In the genomic region with DNA sequence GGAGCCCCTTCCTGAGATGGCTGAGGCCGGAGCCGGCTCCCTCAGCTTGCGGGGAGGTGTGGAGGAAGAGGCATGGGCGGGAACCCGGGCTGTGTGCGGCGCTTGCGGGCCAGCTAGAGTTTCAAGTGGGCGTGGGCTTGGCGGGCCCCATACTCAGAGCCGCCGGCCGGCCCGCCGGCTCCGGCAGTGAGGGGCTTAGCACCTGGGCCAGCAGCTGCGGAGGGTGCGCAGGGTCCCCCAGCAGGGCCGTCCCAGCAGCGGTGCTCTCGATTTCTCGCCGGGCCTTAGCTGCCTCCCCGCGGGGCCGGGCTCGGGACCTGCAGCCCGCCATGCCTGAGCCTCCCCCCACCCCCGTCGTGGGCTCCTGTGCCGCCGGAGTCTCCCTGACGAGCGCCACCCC, we compare ENCODE assay signal across 20 cellular contexts.
DNase-seq lines count a peak whose midpoint lies in the region; FAIRE-seq and TF ChIP-seq lines count a peak whose summit lies in the region.
"Had no signal": no experiment of that assay in that cellular context is flagged by ENCODE, and none has a peak within 500 bp of the region (broad histone marks: within the 10 kb centered on the region; RNA-seq: fewer than 3 reads in every experiment).

No MANE protein-coding gene starts in this region.

- H3K27me3 ChIP-seq in testis, result no peaks in the 10 kb centered on the region
- no peaks in the 10 kb centered on the region for H3K27me3 ChIP-seq in thyroid gland
- H3K27me3 ChIP-seq: BLaER1 treated with 17β-estradiol and CSF1 and Interleukin-3, amounts not matched to agents 10 nM and 100 nM had no signal

- H3K9me3 ChIP-seq in kidney (ENCODE audit: control insufficient read depth in 1 of 2, low read length in 2 of 2), result no peaks in the 10 kb centered on the region
- no peaks in the 10 kb centered on the region for H3K9me3 ChIP-seq in testis
- no peaks in the 10 kb centered on the region for H3K9me3 ChIP-seq in thyroid gland
- H3K9me3 ChIP-seq: A549, Caco-2 had no signal

- DNase-seq in ELF-1 (ENCODE audit: low read depth, low spot score) (peak; percentile 22), kidney (peak; percentile 70), testis (no peak), RCC 7860 (ENCODE audit: low spot score) (no peak), thyroid gland (no peak)
- DNase-seq: AML-193; Caco-2; Calu3; CD4-positive, alpha-beta T cell; CD8-positive, alpha-beta T cell; DMS79 treated with DMSO at 0.1 percent for 48 hours; GDM1 had no signal

- H3K36me3 ChIP-seq in kidney (ENCODE audit: control insufficient read depth in 1 of 2, insufficient read depth in 2 of 2, low read length in 2 of 2), result no peaks in the 10 kb centered on the region
- H3K36me3 ChIP-seq in testis (ENCODE audit: low read depth, missing control alignments), result no peaks in the 10 kb centered on the region
- H3K36me3 ChIP-seq in thyroid gland, result no peaks in the 10 kb centered on the region
- H3K36me3 ChIP-seq: BLaER1 treated with 17β-estradiol and CSF1 and Interleukin-3, amounts not matched to agents 10 nM and 100 nM had no signal

- H3K9ac ChIP-seq in kidney (ENCODE audit: low read length in 2 of 2), result no peak overlapping the region
- H3K9ac ChIP-seq: BLaER1 treated with 17β-estradiol and CSF1 and Interleukin-3, amounts not matched to agents 10 nM and 100 nM had no signal

- H3K4me1 ChIP-seq in kidney (ENCODE audit: control insufficient read depth in 1 of 2, insufficient read depth in 1 of 2, low read depth in 1 of 2, low read length in 2 of 2) (no peaks in the 10 kb centered on the region), testis (no peaks in the 10 kb centered on the region), thyroid gland (peaks cover 4 to 5% of the 10 kb centered on the region in 2 donors)
- H3K4me1 ChIP-seq: A549; BLaER1 treated with 17β-estradiol and CSF1 and Interleukin-3, amounts not matched to agents 10 nM and 100 nM; Caco-2 had no signal

- TF ChIP-seq CTCF in kidney (IDR thresholded peaks at IDR 0.05; ENCODE audit: borderline replicate concordance, extremely low read depth, insufficient read depth) (no peak), testis (IDR thresholded peaks at IDR 0.05) (no peak), thyroid gland (IDR thresholded peaks at IDR 0.05) (no peak)

- 83 to 84% methylated on average over 7 to 34 of the region's 34 CpGs for WGBS in testis, 2 donors
- WGBS in thyroid gland, 2 donors, result 98 to 99% methylated on average over 25 of the region's 34 CpGs

- H3K27ac ChIP-seq in kidney (ENCODE audit: low read depth in 2 of 2, low read length in 2 of 2) (no peak overlapping the region), testis (no peak overlapping the region), thyroid gland (no peak overlapping the region)
- H3K27ac ChIP-seq: 22Rv1; A549; BLaER1 treated with 17β-estradiol and CSF1 and Interleukin-3, amounts not matched to agents 10 nM and 100 nM; C4-2B had no signal

- no peak overlapping the region for H3K4me3 ChIP-seq in kidney (ENCODE audit: low read length in 2 of 2)
- H3K4me3 ChIP-seq in testis, result peak overlapping the region; percentile 40 to 50
- H3K4me3 ChIP-seq in thyroid gland (replicated peaks in 1 of 3), result no peak overlapping the region
- H3K4me3 ChIP-seq: A549; BLaER1 treated with 17β-estradiol and CSF1 and Interleukin-3, amounts not matched to agents 10 nM and 100 nM; GM12878 had no signal

- intact Hi-C loops in kidney (cut with DNase I) (no loop called here), testis (cut with DNase I; ENCODE audit: low total_unique reads) (no loop called here), thyroid gland (cut with DNase I) (loop anchor here (10.0 kb wide), 1 partner anchor 376 kb away; no protein-coding TSS in a partner anchor)

- FAIRE-seq in kidney (lab: Jason Lieb, UNC) (no peak), RCC 7860 (lab: Jason Lieb, UNC) (no peak)
- FAIRE-seq: A549, D721Med, GM12878, GM12892, GM18507 had no signal

- TF ChIP-seq POLR2A in testis (IDR thresholded peaks at IDR 0.05) (no peak), thyroid gland (IDR thresholded peaks at IDR 0.05) (no peak)

Comparison
In these comparisons a context has a peak if more than half of its experiments do, and no peak if none do; other contexts are left out.
1. DNase-seq: peak in ELF-1 (single experiment) and kidney (single experiment); none in testis (single experiment), RCC 7860 (single experiment) and thyroid gland (0 of 2).
2. H3K4me3 ChIP-seq: peak in testis (2 of 2); none in kidney (0 of 2) and thyroid gland (0 of 3).